ENCODE assay signal across 17 cellular contexts in genomic region chr1:27139980-27140379, GRCh38. TPM values are rescaled to one million over a fixed set of nuclear protein-coding genes. Genes with fewer than 3 reads are reported as not detected.
DNase-seq lines count a peak whose midpoint lies in the region; ATAC-seq and TF ChIP-seq lines count a peak whose summit lies in the region.
"Had no signal": no experiment of that assay in that cellular context is flagged by ENCODE, and none has a peak within 500 bp of the region (broad histone marks: within the 10 kb centered on the region; RNA-seq: fewer than 3 reads in every experiment).

No MANE protein-coding gene starts in this region.

- peak overlapping the region; percentile 66 for H3K27ac Mint-ChIP-seq in T-helper 17 cell
- H3K27ac Mint-ChIP-seq in naive thymus-derived CD8-positive, alpha-beta T cell, result peak overlapping the region; percentile 24 to 100 (median 62)
- H3K27ac Mint-ChIP-seq in mesothelial cell of epicardium, result no peak overlapping the region

- H3K4me1 ChIP-seq in left ventricle myocardium inferior (peaks cover 97% of the 10 kb centered on the region), right cardiac atrium (ENCODE audit: control insufficient read depth, insufficient read depth, low read length) (peaks cover 44% of the 10 kb centered on the region)

- H3K9me3 ChIP-seq in left ventricle myocardium inferior (replicated peaks) (no peaks in the 10 kb centered on the region), right cardiac atrium (ENCODE audit: control insufficient read depth, low read length) (no peaks in the 10 kb centered on the region), T-helper 17 cell (ENCODE audit: control insufficient read depth, low read length, poor library complexity, severe bottlenecking) (no peaks in the 10 kb centered on the region)
- H3K9me3 ChIP-seq: adrenal gland, SJSA1, thoracic aorta had no signal

- H3K4me3 Mint-ChIP-seq in T-helper 17 cell (no peak overlapping the region), mesothelial cell of epicardium (no peak overlapping the region)
- peak overlapping the region in 1 of 10 donors; percentile 38 for H3K4me3 Mint-ChIP-seq in naive thymus-derived CD8-positive, alpha-beta T cell

- H3K27me3 Mint-ChIP-seq in T-helper 17 cell (no peaks in the 10 kb centered on the region), mesothelial cell of epicardium (ENCODE audit: low read depth) (no peaks in the 10 kb centered on the region)
- H3K27me3 Mint-ChIP-seq in naive thymus-derived CD8-positive, alpha-beta T cell, result no peaks in the 10 kb centered on the region

- H3K9me3 Mint-ChIP-seq in naive thymus-derived CD8-positive, alpha-beta T cell, result no peaks in the 10 kb centered on the region
- H3K9me3 Mint-ChIP-seq in mesothelial cell of epicardium, result no peaks in the 10 kb centered on the region

- H3K4me1 Mint-ChIP-seq in T-helper 17 cell, result peaks cover 44% of the 10 kb centered on the region
- peaks cover 45 to 87% (median 81%) of the 10 kb centered on the region in 4 donors for H3K4me1 Mint-ChIP-seq in naive thymus-derived CD8-positive, alpha-beta T cell
- H3K4me1 Mint-ChIP-seq in mesothelial cell of epicardium, result peaks cover 67% of the 10 kb centered on the region

- 89% methylated on average over 6 of the region's 6 CpGs for WGBS in right cardiac atrium

- ATAC-seq in right cardiac atrium, result no peak
- no peak for ATAC-seq in T-helper 17 cell
- no peak for ATAC-seq in naive thymus-derived CD8-positive, alpha-beta T cell
- ATAC-seq in GM18505 (IDR thresholded peaks at IDR 0.05; ENCODE audit: unreplicated experiment), result no peak
- ATAC-seq: esophagus mucosa had no signal

- POLR2A ChIA-PET in naive thymus-derived CD8-positive, alpha-beta T cell (lab: Charles Lee), result interaction anchor here (0.6 to 11.0 kb wide), 3 partner anchors 12 to 516 kb away, joined by 4 to 199 read pairs (median 53); partner anchors contain the start of gene SLC9A1

- H3K36me3 ChIP-seq in left ventricle myocardium inferior, result no peaks in the 10 kb centered on the region
- H3K36me3 ChIP-seq: adrenal gland, SJSA1 had no signal

- H3K36me3 Mint-ChIP-seq in T-helper 17 cell (ENCODE audit: low read depth) (no peaks in the 10 kb centered on the region), mesothelial cell of epicardium (no peaks in the 10 kb centered on the region)
- peaks cover 0 to 2% (median 0%) of the 10 kb centered on the region in 3 donors for H3K36me3 Mint-ChIP-seq in naive thymus-derived CD8-positive, alpha-beta T cell

- no peak for TF ChIP-seq POLR2A in GM18505 (IDR thresholded peaks at IDR 0.05; ENCODE audit: borderline replicate concordance, extremely low read depth, insufficient read depth, insufficient read length)

- no peak for TF ChIP-seq CTCF in left ventricle myocardium inferior (IDR thresholded peaks at IDR 0.05; ENCODE audit: borderline replicate concordance)
- TF ChIP-seq CTCF in mesothelial cell of epicardium (IDR thresholded peaks at IDR 0.05; ENCODE audit: unreplicated experiment), result no peak

- H3K27ac ChIP-seq in left ventricle myocardium inferior (replicated peaks) (peak overlapping the region; percentile 75), right cardiac atrium (ENCODE audit: low read length) (no peak overlapping the region)
- H3K27ac ChIP-seq: adrenal gland, SJSA1, thoracic aorta had no signal

- H3K27me3 ChIP-seq in left ventricle myocardium inferior (ENCODE audit: low read depth) (no peaks in the 10 kb centered on the region), right cardiac atrium (ENCODE audit: control insufficient read depth, insufficient read depth) (no peaks in the 10 kb centered on the region)
- H3K27me3 ChIP-seq: adrenal gland, SJSA1 had no signal

- intact Hi-C loops in left ventricle myocardium inferior (cut with micrococcal nuclease), result no loop called here
- intact Hi-C loops in right cardiac atrium (cut with DNase I), result no loop called here

- DNase-seq in left ventricle myocardium inferior (no peak), right cardiac atrium (no peak), T-helper 17 cell (no peak), dedifferentiated amniotic fluid mesenchymal stem cell (ENCODE audit: extremely low spot score) (no peak), mesothelial cell of epicardium (ENCODE audit: low spot score in 2 of 2, unreplicated experiment in 2 of 2) (no peak), NCI-H2196 treated with DMSO at 0.1 percent for 48 hours (lab: John Stamatoyannopoulos, UW; ENCODE audit: unreplicated experiment) (no peak)
- DNase-seq in naive thymus-derived CD8-positive, alpha-beta T cell, result no peak
- DNase-seq: adrenal gland, Calu3, KG1, NCI-H2029, NCI-H774, retina had no signal

- H3K4me3 ChIP-seq in left ventricle myocardium inferior (no peak overlapping the region), right cardiac atrium (ENCODE audit: low read length) (no peak overlapping the region)
- H3K4me3 ChIP-seq: adrenal gland, SJSA1, thoracic aorta had no signal

RNA-seq across cellular contexts. Expression of gene SLC9A1, which starts 14.9 kb away (rescaled TPM):
- total RNA-seq in left ventricle myocardium inferior, result 19.5 TPM
- 10 to 100 TPM; 22.8 to 39.3 (median 35.4) TPM for total RNA-seq in right cardiac atrium
- polyA plus RNA-seq in right cardiac atrium, result 21.5 TPM
- total RNA-seq in T-helper 17 cell, result 10 to 100 TPM; 21.4 to 30.4 TPM
- total RNA-seq in naive thymus-derived CD8-positive, alpha-beta T cell, result 10 to 100 TPM; 16.2 to 17.7 TPM
- 10 to 100 TPM in 1 of 3 donors, 1 to 10 TPM in 2; 4.5 to 14.2 (median 8.5) TPM for polyA plus RNA-seq in naive thymus-derived CD8-positive, alpha-beta T cell
- 32.5 to 34.6 TPM (median 33.9 TPM) in 3 replicates for total RNA-seq in mesothelial cell of epicardium
